ENCODE assay signal across 8 cellular contexts in genomic region chr4:18021720-18022571, GRCh38. TPM values are rescaled to one million over a fixed set of nuclear protein-coding genes. Genes with fewer than 3 reads are reported as not detected.
A peak's percentile ranks its signal among the peaks of the same experiment; 100 is the strongest.
DNase-seq lines count a peak whose midpoint lies in the region; ATAC-seq and TF ChIP-seq lines count a peak whose summit lies in the region.

Gene LCORL (minus strand): TSS chr4:18021755. CDS start chr4:18021751, 4 bp downstream.

- intact Hi-C loops in cardiac septum (cut with DNase I) (loop anchor here (1.0 to 2.0 kb wide), 2 partner anchors 212 to 445 kb away; partner anchors contain the start of genes DCAF16, LAP3 and NCAPG), transverse colon (cut with DNase I; ENCODE audit: low total_unique reads) (no loop called here)

- peak within 1 kb of the TSS; percentile 68 for H2BK12ac ChIP-seq in trophoblast cell (ENCODE audit: low read length)

- H3K27ac ChIP-seq in adipose tissue (ENCODE audit: low read depth, low read length) (peak within 1 kb of the TSS; percentile 67), trophoblast cell (ENCODE audit: low read depth, low read length) (peak within 1 kb of the TSS; percentile 89), transverse colon (peak within 1 kb of the TSS; percentile 94 to 98 (median 96))

- H3K14ac ChIP-seq in trophoblast cell (ENCODE audit: low read length), result peak within 1 kb of the TSS; percentile 87

- in situ Hi-C loops in transverse colon (cut with MboI; ENCODE audit: low pct_ligation_motif_present in 1 of 4, low pct_unique_long_range_greater_than_20kb in 1 of 4, low sequenced_read_pairs in 3 of 4), result loop anchor here in 3 of 4 donors (5.0 to 25.0 kb wide), 3 partner anchors 215 to 460 kb away; partner anchors contain the start of gene LAP3 (in 2 of the 3)

- H3K79me2 ChIP-seq in trophoblast cell (ENCODE audit: control insufficient read depth, insufficient read depth, low read length, poor library complexity), result peaks cover 11% of the 10 kb centered on the region

- H3K27me3 ChIP-seq in trophoblast cell (ENCODE audit: insufficient read depth, low read length) (no peaks in the 10 kb centered on the region), transverse colon (no peaks in the 10 kb centered on the region)

- peak; percentile 75 for ATAC-seq in HG02759 (IDR thresholded peaks at IDR 0.05; ENCODE audit: unreplicated experiment)

- H4K12ac ChIP-seq in trophoblast cell (ENCODE audit: low read depth, low read length), result peak within 1 kb of the TSS; percentile 89

- H2AK5ac ChIP-seq in trophoblast cell (ENCODE audit: low read length), result peak within 1 kb of the TSS; percentile 7

- peak within 1 kb of the TSS; percentile 98 for H3K4me2 ChIP-seq in trophoblast cell (ENCODE audit: low read length)

- peak within 1 kb of the TSS; percentile 79 for H4K8ac ChIP-seq in trophoblast cell (ENCODE audit: low read depth, low read length)

- peak within 1 kb of the TSS; percentile 94 for H3K18ac ChIP-seq in trophoblast cell (ENCODE audit: low read length)

- H3K4me3 ChIP-seq in trophoblast cell (ENCODE audit: low read depth, low read length), result peak within 1 kb of the TSS; percentile 88
- peak within 1 kb of the TSS; percentile 83 to 92 (median 87) for H3K4me3 ChIP-seq in transverse colon

- no peak within 1 kb of the TSS for H3K23ac ChIP-seq in trophoblast cell (ENCODE audit: low read length)

- H3K4me1 ChIP-seq in trophoblast cell (ENCODE audit: control insufficient read depth in 1 of 2, insufficient read depth in 2 of 2, low read length in 2 of 2) (peaks cover 0 to 2% of the 10 kb centered on the region in 2 experiments), transverse colon (peaks cover 8 to 21% (median 10%) of the 10 kb centered on the region in 4 donors)

- H3K36me3 ChIP-seq in trophoblast cell (ENCODE audit: control insufficient read depth in 1 of 2, insufficient read depth in 2 of 2, low read length in 2 of 2) (no peaks in the 10 kb centered on the region), transverse colon (no peaks in the 10 kb centered on the region)

- TF ChIP-seq CTCF in GM12872 (IDR thresholded peaks at IDR 0.05; ENCODE audit: insufficient read depth, low read depth, low read length) (peak; percentile 53), transverse colon (IDR thresholded peaks at IDR 0.05) (peak in 4 of 5 experiments; percentile 3 to 41 (median 18))

- TF ChIP-seq EP300 in transverse colon (IDR thresholded peaks at IDR 0.05; ENCODE audit: low read depth), result no peak

- no peak for TF ChIP-seq POLR2A in transverse colon (IDR thresholded peaks at IDR 0.05)

- H3K79me1 ChIP-seq in trophoblast cell (ENCODE audit: low read length), result peaks cover 11% of the 10 kb centered on the region

- H2BK5ac ChIP-seq in trophoblast cell (ENCODE audit: low read depth, low read length, poor library complexity), result peak within 1 kb of the TSS; percentile 95

- 0 to 1% (median 0%) methylated on average over 60 to 71 of the region's 71 CpGs for WGBS in adipose tissue, 3 donors
- no CpG with 5 or more reads among the region's 71 CpGs for WGBS in trophoblast cell (ENCODE audit: extremely low coverage, insufficient coverage, insufficient read length)
- WGBS in transverse colon (ENCODE audit: low coverage in 1 of 2), 2 donors, result 0% methylated on average over 48 of the region's 71 CpGs; no CpG with 5 or more reads in 1 of the 2 donors

- H2AFZ ChIP-seq in trophoblast cell (ENCODE audit: insufficient read depth, low read length, poor library complexity), result peak within 1 kb of the TSS; percentile 97

- H3K9me3 ChIP-seq in trophoblast cell (ENCODE audit: insufficient read depth, low read depth, low read length) (no peaks in the 10 kb centered on the region), transverse colon (no peaks in the 10 kb centered on the region)

- peak within 1 kb of the TSS; percentile 87 for H2BK120ac ChIP-seq in trophoblast cell (ENCODE audit: insufficient read depth, low read length, poor library complexity)

- DNase-seq in NCI-H1417 (lab: John Stamatoyannopoulos, UW), result peak; percentile 98 to 100 (median 100)
- peak; percentile 98 to 99 for DNase-seq in SW 1271 (lab: John Stamatoyannopoulos, UW)
- DNase-seq in cardiac septum (ENCODE audit: low spot score), result peak; percentile 95
- DNase-seq in trophoblast cell, result peak; percentile 97 to 98
- DNase-seq in transverse colon, result peak; percentile 93

- peak within 1 kb of the TSS; percentile 93 for H3K9ac ChIP-seq in trophoblast cell (ENCODE audit: low read length)

- H3K4ac ChIP-seq in trophoblast cell (ENCODE audit: low read depth, low read length), result peak within 1 kb of the TSS; percentile 85

- peak within 1 kb of the TSS; percentile 92 for H4K91ac ChIP-seq in trophoblast cell (ENCODE audit: low read depth, low read length)

RNA-seq across cellular contexts. Expression of gene LCORL, which starts in this region (rescaled TPM):
- polyA plus RNA-seq in adipose tissue, result 1 to 10 TPM; 1.2 to 1.9 (median 1.6) TPM
- total RNA-seq in cardiac septum (5.5 TPM), transverse colon (100 to 1,000 TPM in 1 of 4 donors, 10 to 100 TPM in 3; 14.7 to 162 (median 28.5) TPM)
- 10.2 and 10.7 TPM in 2 replicates for polyA plus RNA-seq in trophoblast cell (2013)

Comparison
In these comparisons a context has a peak if more than half of its experiments do, and no peak if none do; other contexts are left out.
1. Peak in every context shown above with its lines: DNase-seq, ATAC-seq, H3K4me3 ChIP-seq and H3K27ac ChIP-seq.